17 cellular contexts compared by ENCODE assay signal in the genomic region with DNA sequence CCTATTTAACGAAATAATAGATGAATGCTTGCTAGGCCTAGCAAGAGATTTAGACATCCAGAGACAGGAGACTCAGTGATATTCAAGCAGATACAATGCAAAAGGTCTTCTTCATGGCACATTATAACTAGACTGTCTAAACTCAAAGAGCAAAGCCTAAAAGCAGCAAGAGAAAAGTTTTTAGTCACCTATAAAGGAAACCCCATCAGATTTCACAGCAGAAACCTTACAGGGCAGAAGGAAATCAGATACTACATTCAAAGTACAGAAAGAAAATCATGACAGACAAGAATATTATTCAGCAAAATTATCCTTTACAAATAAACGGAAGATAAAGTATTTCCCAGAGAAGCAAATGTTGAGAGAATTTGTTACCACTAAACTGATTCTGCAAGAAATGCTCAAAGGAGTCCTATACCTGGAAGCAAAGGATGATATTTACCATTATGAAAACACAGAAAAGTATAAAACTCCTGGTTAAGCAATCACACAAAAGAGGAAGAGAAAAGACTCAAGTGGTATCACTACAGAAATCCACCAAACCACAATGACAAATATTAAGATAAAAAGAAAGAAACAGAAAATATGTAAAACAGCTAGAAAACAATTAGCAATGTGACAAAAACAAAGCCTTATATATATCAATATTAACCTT.
A peak's percentile ranks its signal among the peaks of the same experiment; 100 is the strongest.
DNase-seq lines count a peak whose midpoint lies in the region; ATAC-seq and TF ChIP-seq lines count a peak whose summit lies in the region.
"Had no signal": no experiment of that assay in that cellular context is flagged by ENCODE, and none has a peak within 500 bp of the region (broad histone marks: within the 10 kb centered on the region; RNA-seq: fewer than 3 reads in every experiment).

No MANE protein-coding gene starts in this region.

- no peaks in the 10 kb centered on the region for H3K4me1 ChIP-seq in adrenal gland (replicated peaks in 1 of 2)
- no peaks in the 10 kb centered on the region for H3K4me1 ChIP-seq in thyroid gland
- no peaks in the 10 kb centered on the region for H3K4me1 ChIP-seq in testis
- H3K4me1 ChIP-seq: right atrium auricular region, transverse colon had no signal

- no peaks in the 10 kb centered on the region for H3K36me3 ChIP-seq in adrenal gland (replicated peaks in 1 of 2)
- no peaks in the 10 kb centered on the region for H3K36me3 ChIP-seq in thyroid gland
- H3K36me3 ChIP-seq in testis (ENCODE audit: low read depth, missing control alignments) = no peaks in the 10 kb centered on the region
- H3K36me3 ChIP-seq: right atrium auricular region, transverse colon had no signal

- H3K9me3 ChIP-seq in adrenal gland (replicated peaks in 1 of 3) (peaks cover 0 to 16% (median 0%) of the 10 kb centered on the region in 3 donors), thyroid gland (no peaks in the 10 kb centered on the region), testis (no peaks in the 10 kb centered on the region)

- H3K27me3 Mint-ChIP-seq in natural killer cell treated with Interleukin-12 subunit alpha and Interleukin-12 subunit beta and Interleukin-15 and Interleukin-18, amount 100 ng/mL, for 72 hours = no peaks in the 10 kb centered on the region

- TF ChIP-seq CTCF in adrenal gland (IDR thresholded peaks at IDR 0.05) (no peak), thyroid gland (IDR thresholded peaks at IDR 0.05) (no peak), testis (IDR thresholded peaks at IDR 0.05) (no peak)

- no peak overlapping the region for H3K4me3 Mint-ChIP-seq in natural killer cell treated with Interleukin-12 subunit alpha and Interleukin-12 subunit beta and Interleukin-15 and Interleukin-18, amount 100 ng/mL, for 72 hours
- H3K4me3 Mint-ChIP-seq: neural crest cell had no signal

- no peak overlapping the region for H3K27ac ChIP-seq in adrenal gland
- H3K27ac ChIP-seq in thyroid gland = no peak overlapping the region
- H3K27ac ChIP-seq in testis = no peak overlapping the region
- H3K27ac ChIP-seq: right atrium auricular region, transverse colon had no signal

- no peak for TF ChIP-seq POLR2A in adrenal gland (IDR thresholded peaks at IDR 0.05)
- TF ChIP-seq POLR2A in thyroid gland (IDR thresholded peaks at IDR 0.05) = no peak
- TF ChIP-seq POLR2A in testis (IDR thresholded peaks at IDR 0.05) = no peak

- H3K27me3 ChIP-seq in adrenal gland (no peaks in the 10 kb centered on the region), thyroid gland (no peaks in the 10 kb centered on the region), testis (no peaks in the 10 kb centered on the region)
- H3K27me3 ChIP-seq: right atrium auricular region, transverse colon had no signal

- WGBS in adrenal gland, 4 donors = 68 to 83% (median 73%) methylated on average over 2 of the region's 2 CpGs
- 76 to 77% methylated on average over 2 of the region's 2 CpGs for WGBS in thyroid gland, 2 donors
- 74 to 92% methylated on average over 2 of the region's 2 CpGs for whole genome bisulfite sequencing in testis, 2 donors

- H3K36me3 Mint-ChIP-seq in natural killer cell treated with Interleukin-12 subunit alpha and Interleukin-12 subunit beta and Interleukin-15 and Interleukin-18, amount 100 ng/mL, for 72 hours = peaks cover 4% of the 10 kb centered on the region

- H3K9me3 Mint-ChIP-seq in natural killer cell treated with Interleukin-12 subunit alpha and Interleukin-12 subunit beta and Interleukin-15 and Interleukin-18, amount 100 ng/mL, for 72 hours = peaks cover 23% of the 10 kb centered on the region

- DNase-seq in natural killer cell treated with Interleukin-12 subunit alpha and Interleukin-12 subunit beta and Interleukin-15 and Interleukin-18, amount 100 ng/mL, for 72 hours (ENCODE audit: low spot score) = no peak
- DNase-seq in adrenal gland (no peak), thyroid gland (no peak), testis (no peak)
- DNase-seq: aorta; KG1; mammary epithelial cell; NCI-H187; NCI-H526; stimulated activated CD4-positive, alpha-beta T cell treated with anti-CD3 and anti-CD28 coated beads, Interleukin-1b, Interleukin-23, amount 100 ng/mL, for 48 hours; transverse colon had no signal

- H3K27ac Mint-ChIP-seq in natural killer cell treated with Interleukin-12 subunit alpha and Interleukin-12 subunit beta and Interleukin-15 and Interleukin-18, amount 100 ng/mL, for 72 hours = no peak overlapping the region

- H3K4me3 ChIP-seq in adrenal gland = no peak overlapping the region
- H3K4me3 ChIP-seq in thyroid gland (replicated peaks in 1 of 3) = no peak overlapping the region
- no peak overlapping the region for H3K4me3 ChIP-seq in testis
- H3K4me3 ChIP-seq: right atrium auricular region, transverse colon had no signal

- H3K4me1 Mint-ChIP-seq in natural killer cell treated with Interleukin-12 subunit alpha and Interleukin-12 subunit beta and Interleukin-15 and Interleukin-18, amount 100 ng/mL, for 72 hours (ENCODE audit: low read depth in 2 of 2) = no peaks in the 10 kb centered on the region
- H3K4me1 Mint-ChIP-seq: neural crest cell had no signal

- ATAC-seq in GM18508 (IDR thresholded peaks at IDR 0.05; ENCODE audit: insufficient read depth, unreplicated experiment) (peak; percentile 76), GM19463 (IDR thresholded peaks at IDR 0.05; ENCODE audit: unreplicated experiment) (peak; percentile 69), HG02973 (IDR thresholded peaks at IDR 0.05; ENCODE audit: unreplicated experiment) (peak; percentile 89), HG03521 (IDR thresholded peaks at IDR 0.05; ENCODE audit: unreplicated experiment) (peak; percentile 56)
- no peak for ATAC-seq in natural killer cell treated with Interleukin-12 subunit alpha and Interleukin-12 subunit beta and Interleukin-15 and Interleukin-18, amount 100 ng/mL, for 72 hours

- intact Hi-C loops in adrenal gland (cut with DNase I) (no loop called here), thyroid gland (cut with DNase I) (no loop called here), testis (cut with DNase I; ENCODE audit: low total_unique reads) (no loop called here)

Comparison
In these comparisons a context has a peak if more than half of its experiments do, and no peak if none do; other contexts are left out.
1. ATAC-seq: peak in GM18508 (single experiment), GM19463 (single experiment), HG02973 (single experiment) and HG03521 (single experiment); none in natural killer cell treated with Interleukin-12 subunit alpha and Interleukin-12 subunit beta and Interleukin-15 and Interleukin-18, amount 100 ng/mL, for 72 hours (0 of 2).